ENCODE assay signal across 27 cellular contexts in genomic region chr11:123527947-123528346, GRCh38.
"Had no signal": no experiment of that assay in that cellular context is flagged by ENCODE, and none has a peak within 500 bp of the region (broad histone marks: within the 10 kb centered on the region; RNA-seq: fewer than 3 reads in every experiment).

No MANE protein-coding gene starts in this region.

- H3K27ac ChIP-seq: hepatocyte, left lung, lower lobe of right lung, neural progenitor cell, neutrophil, ovary, right atrium auricular region, right lobe of liver, tibial nerve, vagina had no signal

- H3K4me3 ChIP-seq: hepatocyte, left lung, lower lobe of right lung, neural progenitor cell, ovary, right atrium auricular region, right lobe of liver, smooth muscle cell, tibial nerve, vagina had no signal

- H3K36me3 Mint-ChIP-seq: naive thymus-derived CD8-positive, alpha-beta T cell; stimulated activated memory B cell treated with anti-CD40 and anti-IgM and Interleukin-4, amounts not matched to agents 10 μg/mL and 1 μg/mL and 100 μg/mL, for 72 hours; type B pancreatic cell had no signal

- DNase-seq: islet precursor cell; left colon; left lung; lower lobe of right lung; mammary epithelial cell; mesenchymal stem cell; naive thymus-derived CD8-positive, alpha-beta T cell; occipital lobe; ovary; right lobe of liver; stimulated activated CD4-positive, alpha-beta T cell treated with anti-CD3 and anti-CD28 coated beads, Interleukin-1b, Interleukin-23, amount 100 ng/mL, for 48 hours; stimulated activated CD4-positive, alpha-beta T cell treated with anti-CD3 and anti-CD28 coated beads, Interleukin-2, amount 100 ng/mL, for 48 hours; stimulated activated CD4-positive, alpha-beta T cell treated with anti-CD3 and anti-CD28 coated beads, Interleukin-4, amount 100 ng/mL, for 4 hours; stimulated activated CD8-positive, alpha-beta memory T cell treated with anti-CD3 and anti-CD28 coated beads, Interleukin-4, amount 100 ng/mL, for 48 hours; stimulated activated naive CD4-positive, alpha-beta T cell treated with Interleukin-2 at 50 U/mL for 16 hours; stimulated activated naive CD8-positive, alpha-beta T cell treated with anti-CD3 and anti-CD28 coated beads, Interleukin-15, amount 100 ng/mL, for 72 hours had no signal

- ATAC-seq: left colon; left lung; lower lobe of right lung; naive thymus-derived CD8-positive, alpha-beta T cell; right lobe of liver; stimulated activated memory B cell treated with anti-CD40 and anti-IgM and Interleukin-4, amounts not matched to agents 10 μg/mL and 1 μg/mL and 100 μg/mL, for 72 hours; stimulated activated naive CD8-positive, alpha-beta T cell treated with anti-CD3 and anti-CD28 coated beads, Interleukin-15, amount 100 ng/mL, for 72 hours had no signal

- H3K4me1 ChIP-seq: left lung, lower lobe of right lung, right atrium auricular region, right lobe of liver, vagina had no signal

- H3K9me3 ChIP-seq: left lung, lower lobe of right lung, neutrophil, ovary, right atrium auricular region, right lobe of liver, tibial nerve, vagina had no signal

- H3K9me3 Mint-ChIP-seq: naive thymus-derived CD8-positive, alpha-beta T cell; nephron; neural progenitor cell; stimulated activated memory B cell treated with anti-CD40 and anti-IgM and Interleukin-4, amounts not matched to agents 10 μg/mL and 1 μg/mL and 100 μg/mL, for 72 hours; stimulated activated naive CD8-positive, alpha-beta T cell treated with anti-CD3 and anti-CD28 coated beads, Interleukin-15, amount 100 ng/mL, for 72 hours; type B pancreatic cell had no signal

- H3K4me3 Mint-ChIP-seq: naive thymus-derived CD8-positive, alpha-beta T cell; nephron; neural progenitor cell; stimulated activated memory B cell treated with anti-CD40 and anti-IgM and Interleukin-4, amounts not matched to agents 10 μg/mL and 1 μg/mL and 100 μg/mL, for 72 hours; stimulated activated naive CD8-positive, alpha-beta T cell treated with anti-CD3 and anti-CD28 coated beads, Interleukin-15, amount 100 ng/mL, for 72 hours; type B pancreatic cell had no signal

- H3K27ac Mint-ChIP-seq: naive thymus-derived CD8-positive, alpha-beta T cell; nephron; neural progenitor cell; progenitor cell of endocrine pancreas; stimulated activated memory B cell treated with anti-CD40 and anti-IgM and Interleukin-4, amounts not matched to agents 10 μg/mL and 1 μg/mL and 100 μg/mL, for 72 hours; stimulated activated naive CD8-positive, alpha-beta T cell treated with anti-CD3 and anti-CD28 coated beads, Interleukin-15, amount 100 ng/mL, for 72 hours; type B pancreatic cell had no signal

- H3K27me3 ChIP-seq: hepatocyte, neural progenitor cell, neutrophil, ovary, right atrium auricular region, right lobe of liver, tibial nerve, vagina had no signal

- H3K27me3 Mint-ChIP-seq: naive thymus-derived CD8-positive, alpha-beta T cell; stimulated activated memory B cell treated with anti-CD40 and anti-IgM and Interleukin-4, amounts not matched to agents 10 μg/mL and 1 μg/mL and 100 μg/mL, for 72 hours; stimulated activated naive CD8-positive, alpha-beta T cell treated with anti-CD3 and anti-CD28 coated beads, Interleukin-15, amount 100 ng/mL, for 72 hours had no signal

- H3K36me3 ChIP-seq: left lung, lower lobe of right lung, neural progenitor cell, ovary, right atrium auricular region, right lobe of liver, tibial nerve, vagina had no signal

- H3K4me1 Mint-ChIP-seq: naive thymus-derived CD8-positive, alpha-beta T cell; stimulated activated memory B cell treated with anti-CD40 and anti-IgM and Interleukin-4, amounts not matched to agents 10 μg/mL and 1 μg/mL and 100 μg/mL, for 72 hours; stimulated activated naive CD8-positive, alpha-beta T cell treated with anti-CD3 and anti-CD28 coated beads, Interleukin-15, amount 100 ng/mL, for 72 hours had no signal
